18 cellular contexts compared by ENCODE assay signal in the genomic region with DNA sequence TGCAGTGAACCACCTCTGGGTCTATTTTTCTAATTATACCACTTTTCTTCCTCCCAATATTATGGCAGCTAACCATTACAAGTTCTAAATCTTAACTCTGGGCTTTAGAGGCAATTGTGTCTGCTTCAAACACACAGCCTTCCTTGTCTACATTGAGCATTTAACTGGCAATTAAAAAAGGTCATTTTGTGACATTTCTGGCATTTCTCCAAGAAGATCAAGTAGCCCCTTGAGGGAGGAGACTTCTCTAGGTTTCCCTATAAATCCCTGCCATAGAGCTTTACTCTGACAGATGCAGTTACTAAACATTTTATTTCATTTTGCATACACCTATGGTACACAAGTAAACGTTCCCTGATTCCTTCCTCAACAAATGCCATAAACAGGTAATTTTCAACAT. TPM values are rescaled to one million over a fixed set of nuclear protein-coding genes. Genes with fewer than 3 reads are reported as not detected.
DNase-seq lines count a peak whose midpoint lies in the region; ATAC-seq and TF ChIP-seq lines count a peak whose summit lies in the region.
"Had no signal": no experiment of that assay in that cellular context is flagged by ENCODE, and none has a peak within 500 bp of the region (broad histone marks: within the 10 kb centered on the region; RNA-seq: fewer than 3 reads in every experiment).

No MANE protein-coding gene starts in this region.

- WGBS in SK-N-SH (ENCODE audit: low lambda C conversion rate): 89% methylated on average over 1 of the region's 1 CpG
- WGBS in mammary epithelial cell (ENCODE audit: low coverage, missing lambda C conversion rate): 94% methylated on average over 1 of the region's 1 CpG

- no peak for DNase-seq in SK-N-SH
- peak; percentile 31 for DNase-seq in COLO829 (ENCODE audit: low spot score)
- DNase-seq in NCI-H69 (lab: John Stamatoyannopoulos, UW): peak; percentile 83
- DNase-seq in mammary epithelial cell: no peak
- DNase-seq in stimulated activated CD4-positive, alpha-beta T cell treated with anti-CD3 and anti-CD28 coated beads, Interleukin-4, amount 100 ng/mL, for 24 hours: no peak
- DNase-seq in NCI-H1436 (lab: John Stamatoyannopoulos, UW): no peak
- DNase-seq in ureter (ENCODE audit: low spot score): no peak
- DNase-seq: activated CD4-positive, alpha-beta T cell treated with anti-CD3 and anti-CD28 coated beads for 48 hours; activated T-cell treated with anti-CD3 and anti-CD28 coated beads, Interleukin-2, amount 50 U/mL, for 1 hour; foreskin keratinocyte; hippocampal formation; mesendoderm; NCI-H146; NCI-H446; psoas muscle; uterus had no signal

- H3K4me3 ChIP-seq in SK-N-SH (ENCODE audit: low read depth in 2 of 2, low read length in 1 of 2): no peak overlapping the region
- no peak overlapping the region for H3K4me3 ChIP-seq in mammary epithelial cell (replicated peaks in 1 of 3; ENCODE audit: insufficient read depth in 1 of 3, low read depth in 2 of 3, low read length in 3 of 3)
- H3K4me3 ChIP-seq: psoas muscle, uterus had no signal

- peaks cover 52 to 69% of the 10 kb centered on the region in 2 experiments for H3K36me3 ChIP-seq in SK-N-SH (replicated peaks in 1 of 2; ENCODE audit: control insufficient read depth in 1 of 2, insufficient read depth in 2 of 2, low read length in 1 of 2)
- H3K36me3 ChIP-seq in mammary epithelial cell (ENCODE audit: insufficient read depth, low read length): peaks cover 8% of the 10 kb centered on the region
- H3K36me3 ChIP-seq: uterus had no signal

- H3K4me1 ChIP-seq in SK-N-SH (ENCODE audit: control insufficient read depth in 1 of 2, insufficient read depth in 2 of 2, low read depth in 1 of 2, low read length in 1 of 2) (peaks cover 9 to 33% of the 10 kb centered on the region in 2 experiments), mammary epithelial cell (ENCODE audit: insufficient read depth, low read length) (peaks cover 41% of the 10 kb centered on the region)
- H3K4me1 ChIP-seq: psoas muscle, uterus had no signal

- CTCF ChIA-PET in SK-N-SH (lab: Yijun Ruan, JAX): interaction anchor here (1.5 to 9.4 kb wide), 3 partner anchors 9 to 209 kb away, joined by 3 to 96 read pairs (median 4); no protein-coding TSS in a partner anchor
- CTCF ChIA-PET in mammary epithelial cell (lab: Charles Lee; ENCODE audit: low non-redundant PET): no interaction called here

- H3K27ac ChIP-seq in SK-N-SH (ENCODE audit: low read depth in 2 of 2, low read length in 1 of 2) (no peak overlapping the region), mammary epithelial cell (ENCODE audit: insufficient read depth, low read depth, low read length) (peak overlapping the region; percentile 8)
- H3K27ac ChIP-seq: C4-2B, psoas muscle, uterus had no signal

- H3K9me2 ChIP-seq in SK-N-SH: no peaks in the 10 kb centered on the region

- POLR2A ChIA-PET in SK-N-SH (lab: Yijun Ruan, JAX): no interaction called here

- no peak for TF ChIP-seq RAD21 in SK-N-SH (IDR thresholded peaks at IDR 0.05; ENCODE audit: low read length)

- H3K79me2 ChIP-seq in SK-N-SH (ENCODE audit: insufficient read depth): peaks cover 91% of the 10 kb centered on the region
- peaks cover 65% of the 10 kb centered on the region for H3K79me2 ChIP-seq in mammary epithelial cell (ENCODE audit: insufficient read depth, low read length)

- BruUV-seq in mammary epithelial cell (replicated peaks; lab: Mats Ljungman, UMichigan): no TSS peak

- no peaks in the 10 kb centered on the region for H3K27me3 ChIP-seq in SK-N-SH (ENCODE audit: insufficient read depth)
- no peaks in the 10 kb centered on the region for H3K27me3 ChIP-seq in mammary epithelial cell (ENCODE audit: insufficient read depth, low read length)
- H3K27me3 ChIP-seq: foreskin keratinocyte, uterus had no signal

- peaks cover 31% of the 10 kb centered on the region for H3F3A ChIP-seq in SK-N-SH (replicated peaks; ENCODE audit: insufficient read depth)

- H3K9me3 ChIP-seq in SK-N-SH: no peaks in the 10 kb centered on the region
- peaks cover 4% of the 10 kb centered on the region for H3K9me3 ChIP-seq in mammary epithelial cell (replicated peaks; ENCODE audit: insufficient read depth, low read length)
- H3K9me3 ChIP-seq: psoas muscle, uterus had no signal

- in situ Hi-C loops in mammary epithelial cell (cut with MboI; ENCODE audit: low sequenced_read_pairs in 2 of 2): loop anchor here (5.0 to 10.0 kb wide), 3 partner anchors 209 to 431 kb away; a partner anchor contains a TSS

- intact Hi-C loops in mammary epithelial cell (cut with micrococcal nuclease): no loop called here

- H2AFZ ChIP-seq in SK-N-SH (ENCODE audit: low read depth) (no peak overlapping the region), mammary epithelial cell (ENCODE audit: low read depth, low read length) (no peak overlapping the region)

- H4K20me1 ChIP-seq in SK-N-SH (ENCODE audit: insufficient read depth) (no peaks in the 10 kb centered on the region), mammary epithelial cell (ENCODE audit: insufficient read depth, low read length) (no peaks in the 10 kb centered on the region)

- dilution Hi-C loops in mammary epithelial cell (cut with HindIII; ENCODE audit: low sequenced_read_pairs): no loop called here

- no peak for TF ChIP-seq CTCF in SK-N-SH (IDR thresholded peaks at IDR 0.05)
- no peak for TF ChIP-seq CTCF in mammary epithelial cell (conservative IDR thresholded peaks at IDR 0.05 in 1 of 2, IDR thresholded peaks at IDR 0.05 in 1 of 2; ENCODE audit: extremely low read depth in 1 of 2, insufficient read depth in 1 of 2, low read depth in 1 of 2, low read length in 2 of 2)

- H3K4me2 ChIP-seq in SK-N-SH: no peak overlapping the region
- H3K4me2 ChIP-seq in mammary epithelial cell (ENCODE audit: insufficient read depth, low read depth, low read length): no peak overlapping the region

- no peak for ATAC-seq in SK-N-SH treated with all-trans-retinoic acid at 6 μM for 48 hours
- ATAC-seq: foreskin keratinocyte, psoas muscle had no signal

- TF ChIP-seq EP300 in SK-N-SH (IDR thresholded peaks at IDR 0.05; ENCODE audit: borderline replicate concordance in 1 of 2, low read depth in 1 of 2, low read length in 1 of 2): no peak

- H3K9ac ChIP-seq in SK-N-SH: no peak overlapping the region
- H3K9ac ChIP-seq in mammary epithelial cell (ENCODE audit: insufficient read depth, low read length): no peak overlapping the region

TF ChIP-seq in SK-N-SH, 30 proteins besides CTCF, POLR2A, EP300 and RAD21:
- TF ChIP-seq NFIC (IDR thresholded peaks at IDR 0.05; ENCODE audit: borderline replicate concordance) (0 out of 2 replicates have a peak, but pooled peaks have one; percentile 8), CHD2 (IDR thresholded peaks at IDR 0.05; ENCODE audit: low read length, partially characterized antibody) (no peak)

TF ChIP-seq in SK-N-SH treated with all-trans-retinoic acid at 6 μM for 48 hours, 23 proteins besides CTCF, POLR2A, EP300 and RAD21:
- TF ChIP-seq ESRRG (CRISPR knock-in tag; IDR thresholded peaks at IDR 0.05) (no peak), RARB (CRISPR knock-in tag; IDR thresholded peaks at IDR 0.05) (no peak), CSDC2 (CRISPR knock-in tag; IDR thresholded peaks at IDR 0.05) (no peak), ZC3H10 (CRISPR knock-in tag; IDR thresholded peaks at IDR 0.05) (no peak)
- TF ChIP-seq, protein P1, sequence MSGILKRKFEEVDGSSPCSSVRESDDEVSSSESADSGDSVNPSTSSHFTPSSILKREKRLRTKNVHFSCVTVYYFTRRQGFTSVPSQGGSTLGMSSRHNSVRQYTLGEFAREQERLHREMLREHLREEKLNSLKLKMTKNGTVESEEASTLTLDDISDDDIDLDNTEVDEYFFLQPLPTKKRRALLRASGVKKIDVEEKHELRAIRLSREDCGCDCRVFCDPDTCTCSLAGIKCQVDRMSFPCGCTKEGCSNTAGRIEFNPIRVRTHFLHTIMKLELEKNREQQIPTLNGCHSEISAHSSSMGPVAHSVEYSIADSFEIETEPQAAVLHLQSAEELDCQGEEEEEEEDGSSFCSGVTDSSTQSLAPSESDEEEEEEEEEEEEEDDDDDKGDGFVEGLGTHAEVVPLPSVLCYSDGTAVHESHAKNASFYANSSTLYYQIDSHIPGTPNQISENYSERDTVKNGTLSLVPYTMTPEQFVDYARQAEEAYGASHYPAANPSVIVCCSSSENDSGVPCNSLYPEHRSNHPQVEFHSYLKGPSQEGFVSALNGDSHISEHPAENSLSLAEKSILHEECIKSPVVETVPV (CRISPR knock-in tag; IDR thresholded peaks at IDR 0.05): no peak

RNA-seq across cellular contexts. Expression of a gene that starts 33.4 kb away (rescaled TPM):
- 13.8 and 16.3 TPM in 2 replicates for polyA plus RNA-seq in SK-N-SH (2012; rRNA removed)
- polyA plus RNA-seq in SK-N-SH (2012; cell fraction: cytosol; rRNA removed): 14.7 and 21.1 TPM in 2 replicates
- polyA plus RNA-seq in SK-N-SH (2012; cell fraction: nucleus; rRNA removed): 13.0 and 33.6 TPM in 2 replicates
- 10 to 100 TPM; 16.5 to 29.9 TPM for total RNA-seq in mammary epithelial cell
- polyA plus RNA-seq in mammary epithelial cell: 9.2 TPM
- polyA minus RNA-seq in mammary epithelial cell: 3.3 TPM
- total RNA-seq in ureter: 32.5 TPM

Comparison
In these comparisons a context has a peak if more than half of its experiments do, and no peak if none do; other contexts are left out.
1. DNase-seq: peak in COLO829 (single experiment) and NCI-H69 (single experiment); none in SK-N-SH (single experiment), mammary epithelial cell (single experiment), stimulated activated CD4-positive, alpha-beta T cell treated with anti-CD3 and anti-CD28 coated beads, Interleukin-4, amount 100 ng/mL, for 24 hours (single experiment), NCI-H1436 (single experiment) and ureter (single experiment).